Comparison of ENCODE assay signal across 10 cellular contexts in the genomic region with DNA sequence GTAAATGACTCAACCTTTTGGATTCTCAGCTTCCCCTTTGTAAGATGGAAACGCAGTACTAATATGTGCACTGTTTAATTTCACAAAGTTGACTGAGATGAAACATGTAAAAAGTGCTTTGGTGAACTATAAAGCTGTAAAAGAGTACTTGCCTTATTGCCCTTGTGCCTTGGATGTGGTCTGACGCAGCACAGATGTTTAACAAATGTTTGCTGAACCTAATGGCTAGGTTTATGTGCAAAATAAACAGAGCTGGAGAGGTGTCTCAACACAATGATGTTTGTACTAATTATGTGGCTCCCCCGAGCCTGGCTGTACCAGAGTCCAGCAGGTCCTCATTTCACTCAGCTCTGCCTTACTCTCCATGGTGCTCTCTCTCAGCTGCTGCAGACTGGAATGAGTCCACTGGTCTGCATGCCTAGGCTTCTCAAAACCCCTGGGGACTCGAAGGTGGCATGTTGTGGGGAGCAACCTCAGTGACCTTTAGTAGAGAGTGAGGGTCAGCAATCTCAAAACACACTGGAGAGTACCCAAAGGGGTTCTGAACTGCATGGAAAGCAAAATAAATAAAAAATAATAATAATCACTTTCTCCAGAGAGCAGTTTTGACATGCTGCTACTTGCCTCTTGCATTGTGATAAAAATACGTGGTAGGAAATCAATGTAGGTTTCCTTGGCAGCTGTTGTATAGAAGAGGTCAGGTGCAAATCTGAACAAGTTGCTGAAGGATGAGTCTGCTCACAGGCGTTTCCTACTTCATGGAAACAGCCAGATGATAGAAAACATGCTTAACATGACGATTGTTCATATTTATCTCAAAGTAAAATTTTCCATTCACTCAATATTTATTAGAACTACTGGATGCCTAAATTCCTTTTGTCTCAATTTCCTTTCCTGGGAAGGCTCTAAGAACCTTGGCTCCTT. TPM values are rescaled to one million over a fixed set of nuclear protein-coding genes. Genes with fewer than 3 reads are reported as not detected.
A peak's percentile ranks its signal among the peaks of the same experiment; 100 is the strongest.
DNase-seq lines count a peak whose midpoint lies in the region; ATAC-seq and TF ChIP-seq lines count a peak whose summit lies in the region.
"Had no signal": no experiment of that assay in that cellular context is flagged by ENCODE, and none has a peak within 500 bp of the region (broad histone marks: within the 10 kb centered on the region; RNA-seq: fewer than 3 reads in every experiment).

No MANE protein-coding gene starts in this region.

- peaks cover 57% of the 10 kb centered on the region for H3K4me1 ChIP-seq in osteoblast (ENCODE audit: insufficient read depth, low read length)

- TF ChIP-seq CTCF in osteoblast (IDR thresholded peaks at IDR 0.05; ENCODE audit: extremely low read depth, low read depth, low read length) = no peak
- TF ChIP-seq CTCF in activated CD8-positive, alpha-beta T cell treated with anti-CD3 and anti-CD28 coated beads for 36 hours (IDR thresholded peaks at IDR 0.05) = no peak

- no peaks in the 10 kb centered on the region for H3K27me3 Mint-ChIP-seq in activated T-helper 17 cell treated with anti-CD3 and anti-CD28 coated beads, Interleukin-2, amount 50 U/mL, for 72 hours
- H3K27me3 Mint-ChIP-seq in activated CD8-positive, alpha-beta T cell treated with anti-CD3 and anti-CD28 coated beads for 36 hours = no peaks in the 10 kb centered on the region
- no peaks in the 10 kb centered on the region for H3K27me3 Mint-ChIP-seq in activated T-cell treated with anti-CD3 and anti-CD28 coated beads, Interleukin-2, amount 50 U/mL, for 72 hours (ENCODE audit: low read depth)

- no peaks in the 10 kb centered on the region for H3K9me3 Mint-ChIP-seq in activated T-helper 17 cell treated with anti-CD3 and anti-CD28 coated beads, Interleukin-2, amount 50 U/mL, for 72 hours
- H3K9me3 Mint-ChIP-seq in activated CD8-positive, alpha-beta T cell treated with anti-CD3 and anti-CD28 coated beads for 36 hours = peaks cover 12% of the 10 kb centered on the region
- H3K9me3 Mint-ChIP-seq in activated T-cell treated with anti-CD3 and anti-CD28 coated beads, Interleukin-2, amount 50 U/mL, for 72 hours = peaks cover 2% of the 10 kb centered on the region in 2 donors

- H3K9me3 ChIP-seq in osteoblast (ENCODE audit: low read depth, low read length) = no peaks in the 10 kb centered on the region

- ATAC-seq in activated T-helper 17 cell treated with anti-CD3 and anti-CD28 coated beads, Interleukin-2, amount 50 U/mL, for 72 hours (replicated peaks) = no peak
- no peak for ATAC-seq in activated CD8-positive, alpha-beta T cell treated with anti-CD3 and anti-CD28 coated beads for 36 hours
- ATAC-seq in activated T-cell treated with anti-CD3 and anti-CD28 coated beads, Interleukin-2, amount 50 U/mL, for 72 hours (replicated peaks in 1 of 2) = no peak
- ATAC-seq: activated T-cell treated with anti-CD3 and anti-CD28 coated beads, Interleukin-2, amount 50 U/mL, for 4 hours had no signal

- intact Hi-C loops in activated CD8-positive, alpha-beta T cell treated with anti-CD3 and anti-CD28 coated beads for 36 hours (cut with micrococcal nuclease) = loop anchor here (10.0 kb wide), 1 partner anchor 307 kb away; no protein-coding TSS in a partner anchor

- H3K36me3 Mint-ChIP-seq in activated T-helper 17 cell treated with anti-CD3 and anti-CD28 coated beads, Interleukin-2, amount 50 U/mL, for 72 hours (ENCODE audit: low read depth) = no peaks in the 10 kb centered on the region
- peaks cover 9% of the 10 kb centered on the region for H3K36me3 Mint-ChIP-seq in activated CD8-positive, alpha-beta T cell treated with anti-CD3 and anti-CD28 coated beads for 36 hours (ENCODE audit: low read depth)
- H3K36me3 Mint-ChIP-seq in activated T-cell treated with anti-CD3 and anti-CD28 coated beads, Interleukin-2, amount 50 U/mL, for 72 hours (ENCODE audit: insufficient read depth in 2 of 2) = peaks cover 2% of the 10 kb centered on the region in 2 donors

- H3K4me1 Mint-ChIP-seq in activated T-helper 17 cell treated with anti-CD3 and anti-CD28 coated beads, Interleukin-2, amount 50 U/mL, for 72 hours = peaks cover 30% of the 10 kb centered on the region
- peaks cover 48% of the 10 kb centered on the region for H3K4me1 Mint-ChIP-seq in activated CD8-positive, alpha-beta T cell treated with anti-CD3 and anti-CD28 coated beads for 36 hours (ENCODE audit: low read depth)
- peaks cover 41% of the 10 kb centered on the region for H3K4me1 Mint-ChIP-seq in activated T-cell treated with anti-CD3 and anti-CD28 coated beads, Interleukin-2, amount 50 U/mL, for 72 hours (ENCODE audit: low read depth)

- peak overlapping the region; percentile 61 for H3K4me2 ChIP-seq in osteoblast (ENCODE audit: insufficient read depth, low read length)

- no peak overlapping the region for H3K4me3 Mint-ChIP-seq in activated T-helper 17 cell treated with anti-CD3 and anti-CD28 coated beads, Interleukin-2, amount 50 U/mL, for 72 hours
- no peak overlapping the region for H3K4me3 Mint-ChIP-seq in activated CD8-positive, alpha-beta T cell treated with anti-CD3 and anti-CD28 coated beads for 36 hours
- no peak overlapping the region for H3K4me3 Mint-ChIP-seq in activated T-cell treated with anti-CD3 and anti-CD28 coated beads, Interleukin-2, amount 50 U/mL, for 72 hours
- H3K4me3 Mint-ChIP-seq: activated T-cell treated with anti-CD3 and anti-CD28 coated beads, Interleukin-2, amount 50 U/mL, for 4 hours had no signal

- no peaks in the 10 kb centered on the region for H4K20me1 ChIP-seq in osteoblast (ENCODE audit: insufficient read depth, low read length)

- POLR2A ChIA-PET in activated CD8-positive, alpha-beta T cell treated with anti-CD3 and anti-CD28 coated beads for 36 hours (lab: Charles Lee) = no interaction called here

- in situ Hi-C loops in G401 (cut with HindIII; ENCODE audit: low sequenced_read_pairs) = no loop called here

- H3K27ac ChIP-seq in osteoblast (ENCODE audit: low read depth, low read length) = peak overlapping the region; percentile 77

- H3K36me3 ChIP-seq in osteoblast (ENCODE audit: insufficient read depth, low read length) = no peaks in the 10 kb centered on the region

- no peaks in the 10 kb centered on the region for H3K27me3 ChIP-seq in osteoblast (ENCODE audit: insufficient read depth, low read length)

- no peak overlapping the region for H3K27ac Mint-ChIP-seq in activated T-helper 17 cell treated with anti-CD3 and anti-CD28 coated beads, Interleukin-2, amount 50 U/mL, for 72 hours
- H3K27ac Mint-ChIP-seq in activated CD8-positive, alpha-beta T cell treated with anti-CD3 and anti-CD28 coated beads for 36 hours = no peak overlapping the region
- no peak overlapping the region for H3K27ac Mint-ChIP-seq in activated T-cell treated with anti-CD3 and anti-CD28 coated beads, Interleukin-2, amount 50 U/mL, for 72 hours

- CTCF ChIA-PET in activated CD8-positive, alpha-beta T cell treated with anti-CD3 and anti-CD28 coated beads for 36 hours (lab: Charles Lee) = no interaction called here

- no peak overlapping the region for H2AFZ ChIP-seq in osteoblast (ENCODE audit: low read length)

- DNase-seq in G401 (ENCODE audit: low spot score) (peak; percentile 65), NCI-H2196 (lab: John Stamatoyannopoulos, UW; ENCODE audit: unreplicated experiment) (peak; percentile 56), dermis microvascular lymphatic vessel endothelial cell (ENCODE audit: low read depth in 2 of 2) (peak; percentile 47 to 93), osteoblast (ENCODE audit: insufficient read length, low spot score, missing footprints) (peak; percentile 54), inferior parietal cortex (ENCODE audit: extremely low spot score) (no peak)
- DNase-seq in activated CD8-positive, alpha-beta T cell treated with anti-CD3 and anti-CD28 coated beads for 36 hours = no peak
- DNase-seq in activated T-cell treated with anti-CD3 and anti-CD28 coated beads, Interleukin-2, amount 50 U/mL, for 72 hours = no peak
- DNase-seq: activated T-cell treated with anti-CD3 and anti-CD28 coated beads, Interleukin-2, amount 50 U/mL, for 4 hours; hippocampal formation had no signal

- peaks cover 4% of the 10 kb centered on the region for H3K79me2 ChIP-seq in osteoblast (ENCODE audit: insufficient read depth, low read length)

- H3K4me3 ChIP-seq in osteoblast (ENCODE audit: insufficient read depth, low read length) = no peak overlapping the region

RNA-seq across cellular contexts. Expression of gene AMIGO2, which starts 8.5 kb away (rescaled TPM):
- total RNA-seq in G401 (2014; rRNA removed; shearing (Covaris generic)) = 155 and 186 TPM in 2 replicates
- 1.1 and 1.3 TPM in 2 replicates for total RNA-seq in dermis microvascular lymphatic vessel endothelial cell
- 5.6 and 8.0 TPM in 2 replicates for total RNA-seq in osteoblast
- 10 to 100 TPM in 1 of 2 donors, 1 to 10 TPM in 1; 4.9 to 11.7 TPM for total RNA-seq in activated T-helper 17 cell treated with anti-CD3 and anti-CD28 coated beads, Interleukin-2, amount 50 U/mL, for 72 hours
- 10 to 100 TPM; 12.1 to 12.5 TPM for total RNA-seq in activated CD8-positive, alpha-beta T cell treated with anti-CD3 and anti-CD28 coated beads for 36 hours
- total RNA-seq in activated T-cell treated with anti-CD3 and anti-CD28 coated beads, Interleukin-2, amount 50 U/mL, for 72 hours = 10 to 100 TPM; 15.1 to 18.2 TPM

RNA-seq across cellular contexts. Expression of gene PCED1B, which starts 8.9 kb away (rescaled TPM):
- 9.2 and 9.5 TPM in 2 replicates for total RNA-seq in G401 (2014; rRNA removed; shearing (Covaris generic))
- total RNA-seq in dermis microvascular lymphatic vessel endothelial cell (under 0.01 and 0.25 TPM in 2 replicates), osteoblast (0.29 and 0.36 TPM in 2 replicates)
- 100 to 1,000 TPM in 1 of 2 donors, 10 to 100 TPM in 1; 31.0 to 107 TPM for total RNA-seq in activated T-helper 17 cell treated with anti-CD3 and anti-CD28 coated beads, Interleukin-2, amount 50 U/mL, for 72 hours
- 100 to 1,000 TPM; 117 to 119 TPM for total RNA-seq in activated CD8-positive, alpha-beta T cell treated with anti-CD3 and anti-CD28 coated beads for 36 hours
- total RNA-seq in activated T-cell treated with anti-CD3 and anti-CD28 coated beads, Interleukin-2, amount 50 U/mL, for 72 hours = 10 to 100 TPM; 73.6 to 91.8 TPM

Comparison
In these comparisons a context has a peak if more than half of its experiments do, and no peak if none do; other contexts are left out.
1. DNase-seq: peak in G401 (single experiment), NCI-H2196 (single experiment), dermis microvascular lymphatic vessel endothelial cell (2 of 2) and osteoblast (single experiment); none in activated CD8-positive, alpha-beta T cell treated with anti-CD3 and anti-CD28 coated beads for 36 hours (single experiment), inferior parietal cortex (single experiment) and activated T-cell treated with anti-CD3 and anti-CD28 coated beads, Interleukin-2, amount 50 U/mL, for 72 hours (0 of 2).